ENCODE assay signal across 8 cellular contexts in genomic region chr1:117366982-117367768, GRCh38. TPM values are rescaled to one million over a fixed set of nuclear protein-coding genes. Genes with fewer than 3 reads are reported as not detected.
DNase-seq lines count a peak whose midpoint lies in the region; ATAC-seq and TF ChIP-seq lines count a peak whose summit lies in the region.

TSS of gene MAN1A2 (plus strand) at chr1:117367449. CDS start at chr1:117368184, 735 bp downstream.

- H2AFZ ChIP-seq in GM23338: peak within 1 kb of the TSS; percentile 92

- H3K27ac ChIP-seq in GM23338 (ENCODE audit: low read depth): no peak within 1 kb of the TSS
- H3K27ac ChIP-seq in adipose tissue (ENCODE audit: low read depth, low read length): peak within 1 kb of the TSS; percentile 83
- peak within 1 kb of the TSS; percentile 95 to 100 (median 98) for H3K27ac ChIP-seq in upper lobe of left lung

- no peaks in the 10 kb centered on the region for H3K9me2 ChIP-seq in GM23338 (ENCODE audit: insufficient read depth)

- H3K27me3 Mint-ChIP-seq in GM23338 (ENCODE audit: insufficient read depth, low read depth, poor library complexity): peaks cover 7% of the 10 kb centered on the region

- H3K4me1 ChIP-seq in GM23338 (ENCODE audit: insufficient read depth) (peaks cover 31% of the 10 kb centered on the region), upper lobe of left lung (peaks cover 35 to 51% (median 38%) of the 10 kb centered on the region in 4 donors)

- H3K36me3 Mint-ChIP-seq in GM23338 (ENCODE audit: low read depth): no peaks in the 10 kb centered on the region

- H3K9me3 ChIP-seq in upper lobe of left lung: no peaks in the 10 kb centered on the region

- H3K27me3 ChIP-seq in GM23338 (ENCODE audit: insufficient read depth) (peaks cover 30% of the 10 kb centered on the region), upper lobe of left lung (no peaks in the 10 kb centered on the region)

- no peak for TF ChIP-seq EP300 in upper lobe of left lung (IDR thresholded peaks at IDR 0.05)

- intact Hi-C loops in cardiac septum (cut with DNase I): loop anchor here (10.0 kb wide), 2 partner anchors 238 to 242 kb away; partner anchors contain the start of genes TENT5C and TRIM45
- intact Hi-C loops in posterior cingulate gyrus (cut with DNase I): loop anchor here (5.0 to 10.0 kb wide), 2 partner anchors 148 to 245 kb away; partner anchors contain the start of gene TRIM45

- H3K27ac Mint-ChIP-seq in GM23338: peak within 1 kb of the TSS; percentile 96

- no peaks in the 10 kb centered on the region for H4K20me1 ChIP-seq in GM23338 (replicated peaks; ENCODE audit: insufficient read depth)

- no peaks in the 10 kb centered on the region for H3F3A ChIP-seq in GM23338 (replicated peaks; ENCODE audit: low read depth)

- DNase-seq in GM03348 (ENCODE audit: low spot score): peak; percentile 91
- peak; percentile 75 for DNase-seq in GM23338 (ENCODE audit: low spot score)
- peak; percentile 65 for DNase-seq in LNCaP clone FGC (ENCODE audit: low read depth)
- DNase-seq in T follicular helper cell (ENCODE audit: low read depth): peak; percentile 46
- peak; percentile 97 for DNase-seq in cardiac septum (ENCODE audit: low spot score)
- DNase-seq in posterior cingulate gyrus: peak; percentile 74 to 97 (median 80)
- peak; percentile 96 to 97 for DNase-seq in upper lobe of left lung

- H3K9me3 Mint-ChIP-seq in GM23338: no peaks in the 10 kb centered on the region; the same call in 2 of the 3 replicates

- H3K4me3 ChIP-seq in GM23338 (peak within 1 kb of the TSS; percentile 80), LNCaP clone FGC (ENCODE audit: low read depth, low read length) (peak within 1 kb of the TSS; percentile 77), upper lobe of left lung (peak within 1 kb of the TSS; percentile 63 to 89 (median 88))

- H3K4me1 Mint-ChIP-seq in GM23338: peaks cover 38% of the 10 kb centered on the region

- no peak for TF ChIP-seq CTCF in GM23338 (conservative IDR thresholded peaks at IDR 0.05; ENCODE audit: low read depth in 2 of 2)
- no peak for TF ChIP-seq CTCF in LNCaP clone FGC (IDR thresholded peaks at IDR 0.05; ENCODE audit: control insufficient read depth, extremely low read depth, insufficient read depth)
- peak in 3 of 6 experiments; percentile 11 to 38 (median 17) for TF ChIP-seq CTCF in upper lobe of left lung (IDR thresholded peaks at IDR 0.05)

- TF ChIP-seq POLR2A in upper lobe of left lung (IDR thresholded peaks at IDR 0.05): peak in 3 of 4 donors; percentile 61 to 92 (median 71)

- H3K4me2 ChIP-seq in GM23338: peak within 1 kb of the TSS; percentile 92

- peak; percentile 80 for ATAC-seq in GM23338
- ATAC-seq in upper lobe of left lung (ENCODE audit: low FRiP score in 2 of 2): peak; percentile 94 to 96

- no peaks in the 10 kb centered on the region for H3K36me3 ChIP-seq in GM23338 (ENCODE audit: insufficient read depth)
- no peaks in the 10 kb centered on the region for H3K36me3 ChIP-seq in upper lobe of left lung

- peaks cover 41% of the 10 kb centered on the region for H3K79me2 ChIP-seq in GM23338 (replicated peaks; ENCODE audit: insufficient read depth)

- WGBS in adipose tissue, 3 donors: 0% methylated on average over 38 to 93 of the region's 93 CpGs
- 0% methylated on average over 25 of the region's 93 CpGs for WGBS in upper lobe of left lung, 2 donors

- peak within 1 kb of the TSS; percentile 96 for H3K4me3 Mint-ChIP-seq in GM23338

TF ChIP-seq in GM23338, 12 proteins besides CTCF, POLR2A, EP300 and RAD21:
- peak; percentile 74 for TF ChIP-seq POLR2AphosphoS5 (IDR thresholded peaks at IDR 0.05; ENCODE audit: low read depth)
- TF ChIP-seq NANOG (IDR thresholded peaks at IDR 0.05; ENCODE audit: borderline replicate concordance): no peak
- peak; percentile 17; the same call in 1 of the 2 replicates for TF ChIP-seq ETS1 (IDR thresholded peaks at IDR 0.05)

RNA-seq across cellular contexts. Expression of gene MAN1A2, which starts in this region (rescaled TPM):
- 16.9 and 18.6 TPM in 2 replicates for total RNA-seq in GM23338 (2014; rRNA removed; shearing (Covaris generic))
- polyA plus RNA-seq in GM23338 (2016; fragmentation: Nextera tagmentation; extraction: Ambion mirVana): 19.4 and 22.2 TPM in 2 replicates
- 10 to 100 TPM; 10.9 to 11.8 (median 11.3) TPM for polyA plus RNA-seq in adipose tissue
- 36.3 TPM for total RNA-seq in cardiac septum
- total RNA-seq in upper lobe of left lung: 10 to 100 TPM; 25.5 to 45.2 (median 33.3) TPM

Comparison
In these comparisons a context has a peak if more than half of its experiments do, and no peak if none do; other contexts are left out.
1. DNase-seq: peak in every context shown above with its lines; median percentile 97 in cardiac septum; 96 in upper lobe of left lung; 91 in GM03348; 80 in posterior cingulate gyrus; 75 in GM23338; 65 in LNCaP clone FGC; 46 in T follicular helper cell.